In genomic region chr4:1072830-1073446, GRCh38 we compare ENCODE assay signal across 8 cellular contexts. TPM values are rescaled to one million over a fixed set of nuclear protein-coding genes. Genes with fewer than 3 reads are reported as not detected.
A peak's percentile ranks its signal among the peaks of the same experiment; 100 is the strongest.
DNase-seq lines count a peak whose midpoint lies in the region; ATAC-seq and TF ChIP-seq lines count a peak whose summit lies in the region.

No MANE protein-coding gene starts in this region.

- peak; percentile 96 to 100 (median 97) for ATAC-seq in right lobe of liver
- ATAC-seq in GM18858 (IDR thresholded peaks at IDR 0.05; ENCODE audit: unreplicated experiment), result no peak

- TF ChIP-seq CTCF in right lobe of liver (IDR thresholded peaks at IDR 0.05), result peak; percentile 64 to 72 (median 67)

- intact Hi-C loops in right lobe of liver (cut with DNase I), result no loop called here

- no peaks in the 10 kb centered on the region for H3K27me3 ChIP-seq in right lobe of liver

- no peak overlapping the region for H3K4me3 ChIP-seq in right lobe of liver

- no peaks in the 10 kb centered on the region for H3K36me3 ChIP-seq in right lobe of liver

- no peak for TF ChIP-seq POLR2A in right lobe of liver (IDR thresholded peaks at IDR 0.05)

- DNase-seq in NCI-H2029 (lab: John Stamatoyannopoulos, UW) (peak; percentile 5), NCI-H2029 treated with DMSO at 0.1 percent for 48 hours (lab: John Stamatoyannopoulos, UW) (no peak), NCI-H1092 (lab: John Stamatoyannopoulos, UW) (peak; percentile 26), dedifferentiated amniotic fluid mesenchymal stem cell (ENCODE audit: extremely low spot score) (peak; percentile 40), right lobe of liver (peak in 2 of 3 donors; percentile 54 to 68)
- peak; percentile 72 for DNase-seq in activated CD4-positive, alpha-beta T cell treated with anti-CD3 and anti-CD28 coated beads for 48 hours
- peak; percentile 24 for DNase-seq in stimulated activated CD8-positive, alpha-beta memory T cell treated with anti-CD3 and anti-CD28 coated beads, Interleukin-4, amount 100 ng/mL, for 24 hours (ENCODE audit: low read depth)

- WGBS in right lobe of liver (ENCODE audit: insufficient coverage, low coverage, low lambda C conversion rate, missing lambda C conversion rate), result 15% methylated on average over 11 of the region's 11 CpGs

- H3K27ac ChIP-seq in right lobe of liver, result no peak overlapping the region

- no peaks in the 10 kb centered on the region for H3K9me3 ChIP-seq in right lobe of liver

- H3K4me1 ChIP-seq in right lobe of liver, result no peaks in the 10 kb centered on the region

RNA-seq across cellular contexts. Expression of gene RNF212, which starts 40.4 kb away (rescaled TPM):
- 1 to 10 TPM in 1 of 6 experiments, under 1 TPM in 3, not detected in 2; 0.29 to 1.2 (median 0.50) TPM for total RNA-seq in right lobe of liver
